ENCODE assay signal across 1 cellular context in the genomic region with DNA sequence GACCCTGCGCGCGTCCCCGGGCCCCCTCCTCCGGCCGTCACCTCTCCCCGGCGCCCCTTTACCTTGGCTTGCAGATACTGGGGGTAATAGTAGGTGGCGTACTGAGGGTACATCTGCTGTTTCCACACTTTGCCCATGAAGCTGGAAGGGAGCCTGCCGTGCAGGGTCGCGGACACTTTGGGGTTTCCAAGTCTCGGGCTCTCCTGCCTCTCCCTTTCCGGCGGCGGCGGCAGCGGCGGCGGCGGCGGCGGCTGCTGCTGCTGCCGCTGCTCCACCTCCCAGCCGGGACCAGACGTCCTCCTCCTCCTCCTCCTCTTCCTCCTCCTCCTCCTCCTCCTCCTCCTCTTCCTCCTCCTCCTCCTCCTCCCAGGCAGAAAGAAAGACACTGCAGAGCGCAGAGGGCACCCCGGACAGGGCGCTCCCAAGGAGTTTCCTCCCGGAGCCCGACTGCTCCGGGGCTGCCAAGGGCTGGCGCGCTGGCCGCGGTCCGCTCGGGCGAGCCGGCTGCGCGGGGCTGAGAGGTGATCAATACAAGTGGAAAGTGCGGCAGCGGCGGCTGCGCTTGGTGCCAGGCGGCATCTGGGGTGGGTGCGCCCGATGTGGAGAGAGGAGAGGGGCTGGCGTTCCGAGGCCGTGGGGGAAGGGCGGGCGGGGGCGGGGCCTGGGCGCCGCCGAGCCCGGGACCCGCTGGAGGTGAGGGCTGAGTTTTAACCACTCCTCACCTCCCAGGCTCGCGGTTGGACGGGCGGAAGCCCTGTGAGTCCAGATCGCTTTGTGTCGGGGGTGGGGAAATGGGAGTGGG.
TF ChIP-seq lines count a peak whose summit lies in the region.

A gene with protein sequence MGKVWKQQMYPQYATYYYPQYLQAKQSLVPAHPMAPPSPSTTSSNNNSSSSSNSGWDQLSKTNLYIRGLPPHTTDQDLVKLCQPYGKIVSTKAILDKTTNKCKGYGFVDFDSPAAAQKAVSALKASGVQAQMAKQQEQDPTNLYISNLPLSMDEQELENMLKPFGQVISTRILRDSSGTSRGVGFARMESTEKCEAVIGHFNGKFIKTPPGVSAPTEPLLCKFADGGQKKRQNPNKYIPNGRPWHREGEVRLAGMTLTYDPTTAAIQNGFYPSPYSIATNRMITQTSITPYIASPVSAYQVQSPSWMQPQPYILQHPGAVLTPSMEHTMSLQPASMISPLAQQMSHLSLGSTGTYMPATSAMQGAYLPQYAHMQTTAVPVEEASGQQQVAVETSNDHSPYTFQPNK (minus strand): TSS at position 581 of the 802 bp plus-strand sequence. CDS start 444 bp downstream, at position 137.

TF ChIP-seq in HCT116, 20 proteins besides CTCF, POLR2A, EP300 and RAD21 (continued from another document):
- TF ChIP-seq SRF (IDR thresholded peaks at IDR 0.05; ENCODE audit: low read depth) (no peak), JUND (IDR thresholded peaks at IDR 0.05) (no peak), ZFX (IDR thresholded peaks at IDR 0.05) (no peak), ZBTB33 (IDR thresholded peaks at IDR 0.05; ENCODE audit: extremely low read depth, insufficient replicate concordance, low read length) (no peak), ATF3 (IDR thresholded peaks at IDR 0.05) (no peak), ZNF274 (IDR thresholded peaks at IDR 0.05; ENCODE audit: low read depth, low read length) (no peak), CBX3 (IDR thresholded peaks at IDR 0.05; ENCODE audit: low read depth) (no peak), YY1 (IDR thresholded peaks at IDR 0.05; ENCODE audit: extremely low read depth, insufficient replicate concordance, low read depth, low read length) (no peak), SP1 (IDR thresholded peaks at IDR 0.05; ENCODE audit: low read depth) (no peak)
